1 cellular context compared by ENCODE assay signal in genomic region chr15:66779331-66780009, GRCh38.
TF ChIP-seq lines count a peak whose summit lies in the region.

No MANE protein-coding gene starts in this region.

TF ChIP-seq in SK-N-SH treated with all-trans-retinoic acid at 6 μM for 48 hours, 23 proteins besides CTCF, POLR2A, EP300 and RAD21 (continued from another document):
- TF ChIP-seq, protein P1, sequence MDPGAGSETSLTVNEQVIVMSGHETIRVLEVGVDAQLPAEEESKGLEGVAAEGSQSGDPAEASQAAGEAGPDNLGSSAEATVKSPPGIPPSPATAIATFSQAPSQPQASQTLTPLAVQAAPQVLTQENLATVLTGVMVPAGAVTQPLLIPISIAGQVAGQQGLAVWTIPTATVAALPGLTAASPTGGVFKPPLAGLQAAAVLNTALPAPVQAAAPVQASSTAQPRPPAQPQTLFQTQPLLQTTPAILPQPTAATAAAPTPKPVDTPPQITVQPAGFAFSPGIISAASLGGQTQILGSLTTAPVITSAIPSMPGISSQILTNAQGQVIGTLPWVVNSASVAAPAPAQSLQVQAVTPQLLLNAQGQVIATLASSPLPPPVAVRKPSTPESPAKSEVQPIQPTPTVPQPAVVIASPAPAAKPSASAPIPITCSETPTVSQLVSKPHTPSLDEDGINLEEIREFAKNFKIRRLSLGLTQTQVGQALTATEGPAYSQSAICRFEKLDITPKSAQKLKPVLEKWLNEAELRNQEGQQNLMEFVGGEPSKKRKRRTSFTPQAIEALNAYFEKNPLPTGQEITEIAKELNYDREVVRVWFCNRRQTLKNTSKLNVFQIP (CRISPR knock-in tag; IDR thresholded peaks at IDR 0.05; ENCODE audit: borderline replicate concordance, low read depth), result no peak
- TF ChIP-seq RARB (CRISPR knock-in tag; IDR thresholded peaks at IDR 0.05) (no peak), TCF4 (CRISPR knock-in tag; IDR thresholded peaks at IDR 0.05; ENCODE audit: borderline replicate concordance) (no peak), OSR1 (CRISPR knock-in tag; IDR thresholded peaks at IDR 0.05) (no peak)
